Comparison of ENCODE assay signal across 23 cellular contexts in genomic region chr2:222240676-222241049, GRCh38. TPM values are rescaled to one million over a fixed set of nuclear protein-coding genes. Genes with fewer than 3 reads are reported as not detected.
"Had no signal": no experiment of that assay in that cellular context is flagged by ENCODE, and none has a peak within 500 bp of the region (broad histone marks: within the 10 kb centered on the region; RNA-seq: fewer than 3 reads in every experiment).

No MANE protein-coding gene starts in this region.

- H3K9me3 ChIP-seq: ascending aorta, colonic mucosa, heart right ventricle, spleen, testis, uterus had no signal

- ATAC-seq: activated naive CD4-positive, alpha-beta T cell treated with anti-CD3 and anti-CD28 coated beads, Interleukin-2, amount 50 U/mL, for 72 hours; activated T-helper 17 cell treated with anti-CD3 and anti-CD28 coated beads, Interleukin-2, amount 50 U/mL, for 72 hours; naive thymus-derived CD4-positive, alpha-beta T cell had no signal

- H3K27ac ChIP-seq: ascending aorta, colonic mucosa, dorsolateral prefrontal cortex, epithelial cell of prostate, heart right ventricle, spleen, testis, uterus had no signal

- H3K27ac Mint-ChIP-seq: activated naive CD4-positive, alpha-beta T cell treated with anti-CD3 and anti-CD28 coated beads, Interleukin-2, amount 50 U/mL, for 72 hours; activated T-cell treated with anti-CD3 and anti-CD28 coated beads, Interleukin-2, amount 50 U/mL, for 24 hours; activated T-helper 17 cell treated with anti-CD3 and anti-CD28 coated beads, Interleukin-2, amount 50 U/mL, for 72 hours; immature natural killer cell; naive thymus-derived CD4-positive, alpha-beta T cell had no signal

- H3K27me3 ChIP-seq: ascending aorta, testis had no signal

- H3K9me3 Mint-ChIP-seq: activated T-cell treated with anti-CD3 and anti-CD28 coated beads, Interleukin-2, amount 50 U/mL, for 24 hours had no signal

- H3K36me3 ChIP-seq: ascending aorta, colonic mucosa, heart right ventricle, spleen, uterus had no signal

- DNase-seq: activated CD8-positive, alpha-beta memory T cell treated with anti-CD3 and anti-CD28 coated beads, Interleukin-2, amount 50 U/mL, for 4 hours; activated T-cell treated with anti-CD3 and anti-CD28 coated beads, Interleukin-2, amount 50 U/mL, for 24 hours; colonic mucosa; dorsolateral prefrontal cortex; immature natural killer cell; naive thymus-derived CD4-positive, alpha-beta T cell; spleen; stimulated activated CD4-positive, alpha-beta T cell treated with anti-CD3 and anti-CD28 coated beads, Interleukin-4, amount 100 ng/mL, for 1 hour; stimulated activated naive CD4-positive, alpha-beta T cell; testis; trophoblast cell; uterus had no signal

- H3K36me3 Mint-ChIP-seq: activated naive CD4-positive, alpha-beta T cell treated with anti-CD3 and anti-CD28 coated beads, Interleukin-2, amount 50 U/mL, for 72 hours; immature natural killer cell; naive thymus-derived CD4-positive, alpha-beta T cell had no signal

- H3K4me1 ChIP-seq: ascending aorta, colonic mucosa, spleen, testis, uterus had no signal

- H3K4me3 ChIP-seq: ascending aorta, colonic mucosa, dorsolateral prefrontal cortex, heart right ventricle, lung, spleen, testis, uterus had no signal

- H3K4me1 Mint-ChIP-seq: activated T-helper 17 cell treated with anti-CD3 and anti-CD28 coated beads, Interleukin-2, amount 50 U/mL, for 72 hours; central memory CD8-positive, alpha-beta T cell; immature natural killer cell; naive thymus-derived CD4-positive, alpha-beta T cell had no signal

- H3K4me3 Mint-ChIP-seq: activated T-cell treated with anti-CD3 and anti-CD28 coated beads, Interleukin-2, amount 50 U/mL, for 24 hours; activated T-helper 17 cell treated with anti-CD3 and anti-CD28 coated beads, Interleukin-2, amount 50 U/mL, for 72 hours; central memory CD8-positive, alpha-beta T cell; immature natural killer cell; naive thymus-derived CD4-positive, alpha-beta T cell had no signal

RNA-seq across cellular contexts. Expression of gene PAX3, which starts 58.1 kb away (rescaled TPM):
- total RNA-seq: activated naive CD4-positive, alpha-beta T cell treated with anti-CD3 and anti-CD28 coated beads, Interleukin-2, amount 50 U/mL, for 72 hours; activated T-helper 17 cell treated with anti-CD3 and anti-CD28 coated beads, Interleukin-2, amount 50 U/mL, for 72 hours; ascending aorta; heart right ventricle; kidney epithelial cell; left lobe of liver; lung; naive thymus-derived CD4-positive, alpha-beta T cell; osteoblast; renal cortical epithelial cell; uterus had no signal
- polyA plus RNA-seq: immature natural killer cell; lung; naive thymus-derived CD4-positive, alpha-beta T cell; spleen had no signal
